ENCODE assay signal across 8 cellular contexts in genomic region chr17:7887038-7887481, GRCh38. TPM values are rescaled to one million over a fixed set of nuclear protein-coding genes. Genes with fewer than 3 reads are reported as not detected.
DNase-seq lines count a peak whose midpoint lies in the region; ATAC-seq, FAIRE-seq and TF ChIP-seq lines count a peak whose summit lies in the region.

No MANE protein-coding gene starts in this region.

- H2AFZ ChIP-seq in keratinocyte (ENCODE audit: control insufficient read depth, low read length), result peak overlapping the region; percentile 17

- no peak for FAIRE-seq in keratinocyte (lab: Jason Lieb, UNC)

- dilution Hi-C loops in keratinocyte (cut with MboI; ENCODE audit: extremely low pct_ligation_motif_present, low sequenced_read_pairs), result no loop called here

- H3K9me3 ChIP-seq in keratinocyte (ENCODE audit: control insufficient read depth, low read depth, low read length) (no peaks in the 10 kb centered on the region), thoracic aorta (no peaks in the 10 kb centered on the region)

- no peak for ATAC-seq in thoracic aorta (ENCODE audit: insufficient number of reproducible peaks, low FRiP score, low read depth)
- ATAC-seq in HG02642 (IDR thresholded peaks at IDR 0.05; ENCODE audit: poor library complexity, unreplicated experiment), result no peak

- TF ChIP-seq CTCF in VCaP (conservative IDR thresholded peaks at IDR 0.05) (no peak), keratinocyte (optimal IDR thresholded peaks at IDR 0.05 in 1 of 3, IDR thresholded peaks at IDR 0.05 in 1 of 3, conservative IDR thresholded peaks at IDR 0.05 in 1 of 3; ENCODE audit: extremely low read depth in 1 of 3, insufficient read depth in 2 of 3, low read length in 3 of 3) (no peak), thoracic aorta (IDR thresholded peaks at IDR 0.05) (no peak)

- H3K4me2 ChIP-seq in keratinocyte (ENCODE audit: control insufficient read depth, extremely low read depth, insufficient read depth, low read depth, low read length), result peak overlapping the region; percentile 88

- peak overlapping the region; percentile 97 for H3K27ac ChIP-seq in VCaP
- H3K27ac ChIP-seq in keratinocyte (ENCODE audit: control insufficient read depth, insufficient read depth, low read length), result peak overlapping the region; percentile 89
- H3K27ac ChIP-seq in thoracic aorta, result peak overlapping the region; percentile 39 to 91

- H3K27me3 ChIP-seq in keratinocyte (ENCODE audit: control insufficient read depth, extremely low read depth, insufficient read depth, low read length), result no peaks in the 10 kb centered on the region
- H3K27me3 ChIP-seq in thoracic aorta (replicated peaks; ENCODE audit: insufficient read depth), result no peaks in the 10 kb centered on the region

- no peaks in the 10 kb centered on the region for H4K20me1 ChIP-seq in keratinocyte (ENCODE audit: control insufficient read depth, extremely low read depth, insufficient read depth, low read length)

- H3K79me2 ChIP-seq in keratinocyte (ENCODE audit: control insufficient read depth, insufficient read depth, low read length), result peaks cover 18% of the 10 kb centered on the region

- H3K36me3 ChIP-seq in keratinocyte (ENCODE audit: control insufficient read depth in 2 of 2, extremely low read depth in 1 of 2, insufficient read depth in 2 of 2, low read length in 2 of 2), result peaks cover 11 to 23% of the 10 kb centered on the region in 2 experiments
- peaks cover 15% of the 10 kb centered on the region for H3K36me3 ChIP-seq in thoracic aorta

- H3K4me3 ChIP-seq in keratinocyte (ENCODE audit: control insufficient read depth in 2 of 3, extremely low read depth in 1 of 3, insufficient read depth in 2 of 3, low read depth in 1 of 3, low read length in 3 of 3) (peak overlapping the region; percentile 61 to 86 (median 76)), thoracic aorta (peak overlapping the region; percentile 94)

- H3K4me1 ChIP-seq in keratinocyte (ENCODE audit: control insufficient read depth, extremely low read depth, insufficient read depth, low read length), result peaks cover 43% of the 10 kb centered on the region
- peaks cover 28 to 57% of the 10 kb centered on the region in 2 donors for H3K4me1 ChIP-seq in thoracic aorta (ENCODE audit: control insufficient read depth in 1 of 2, low read depth in 2 of 2)

- peak overlapping the region; percentile 86 for H3K9ac ChIP-seq in keratinocyte (ENCODE audit: control insufficient read depth, extremely low read depth, insufficient read depth, low read length)

- H3K9me1 ChIP-seq in keratinocyte (ENCODE audit: control insufficient read depth, extremely low read depth, insufficient read depth, low read length), result no peaks in the 10 kb centered on the region

- peak; percentile 87 for DNase-seq in NCI-H1092 treated with DMSO at 0.1 percent for 48 hours (lab: John Stamatoyannopoulos, UW)
- DNase-seq in NCI-H1092 (lab: John Stamatoyannopoulos, UW), result no peak
- DNase-seq in keratinocyte (ENCODE audit: low read depth, low spot score), result peak; percentile 93
- DNase-seq in thoracic aorta (ENCODE audit: low spot score), result no peak
- DNase-seq in activated effector memory CD4-positive, alpha-beta T cell treated with anti-CD3 and anti-CD28 coated beads, Interleukin-2, amount 50 U/mL, for 16 hours, result no peak
- no peak for DNase-seq in stimulated activated CD8-positive, alpha-beta memory T cell treated with anti-CD3 and anti-CD28 coated beads, Interleukin-4, amount 100 ng/mL, for 48 hours

RNA-seq across cellular contexts. Expression of gene CHD3, which starts 1.5 kb away (rescaled TPM):
- 27.8 to 30.1 TPM (median 28.1 TPM) in 3 replicates for polyA plus RNA-seq in keratinocyte
- polyA plus RNA-seq in keratinocyte (2011; ENCODE audit: low read depth), result 19.1 TPM
- polyA plus RNA-seq in keratinocyte (2011; cell fraction: cytosol; rRNA removed), result 21.7 and 36.9 TPM in 2 replicates
- 110 and 113 TPM in 2 replicates for polyA plus RNA-seq in keratinocyte (2011; cell fraction: nucleus; rRNA removed)
- 21.0 and 81.2 TPM in 2 replicates for polyA plus RNA-seq in keratinocyte (2012; ENCODE audit: low replicate concordance)
- polyA minus RNA-seq in keratinocyte, result 51.0 to 122 TPM (median 65.2 TPM) in 3 replicates
- 83.5 TPM for polyA minus RNA-seq in keratinocyte (2011; cell fraction: cytosol; rRNA and poly(A)+ RNA removed)
- polyA minus RNA-seq in keratinocyte (2011; cell fraction: nucleus; rRNA and poly(A)+ RNA removed), result 50.3 and 60.0 TPM in 2 replicates
- 100 to 1,000 TPM in 1 of 2 donors, 10 to 100 TPM in 1; 80.6 to 171 TPM for total RNA-seq in thoracic aorta

RNA-seq across cellular contexts. Expression of gene RNF227, which starts 29.0 kb away (rescaled TPM):
- 3.4 to 5.7 TPM (median 3.6 TPM) in 3 replicates for polyA plus RNA-seq in keratinocyte
- polyA plus RNA-seq in keratinocyte (2011; ENCODE audit: low read depth), result 4.3 TPM
- 3.4 TPM in 2 replicates for polyA plus RNA-seq in keratinocyte (2011; cell fraction: cytosol; rRNA removed)
- polyA plus RNA-seq in keratinocyte (2011; cell fraction: nucleus; rRNA removed), result 6.7 and 7.2 TPM in 2 replicates
- 1.6 and 15.6 TPM in 2 replicates for polyA plus RNA-seq in keratinocyte (2012; ENCODE audit: low replicate concordance)
- polyA minus RNA-seq in keratinocyte, result 1.3 to 2.1 TPM in 2 of 3 replicates, not detected in the other
- polyA minus RNA-seq in keratinocyte (2011; cell fraction: cytosol; rRNA and poly(A)+ RNA removed), result 2.5 TPM
- 1.5 and 2.9 TPM in 2 replicates for polyA minus RNA-seq in keratinocyte (2011; cell fraction: nucleus; rRNA and poly(A)+ RNA removed)
- total RNA-seq in thoracic aorta, result 1 to 10 TPM; 3.3 to 5.4 TPM

RNA-seq across cellular contexts. Expression of gene CYB5D1, which starts 29.3 kb away (rescaled TPM):
- 9.0 to 14.8 TPM (median 12.4 TPM) in 3 replicates for polyA plus RNA-seq in keratinocyte
- 3.5 TPM for polyA plus RNA-seq in keratinocyte (2011; ENCODE audit: low read depth)
- polyA plus RNA-seq in keratinocyte (2011; cell fraction: cytosol; rRNA removed), result 7.8 and 10.9 TPM in 2 replicates
- 15.4 and 19.2 TPM in 2 replicates for polyA plus RNA-seq in keratinocyte (2011; cell fraction: nucleus; rRNA removed)
- polyA plus RNA-seq in keratinocyte (2012; ENCODE audit: low replicate concordance), result 6.5 and 9.8 TPM in 2 replicates
- 6.2 to 12.7 TPM (median 6.7 TPM) in 3 replicates for polyA minus RNA-seq in keratinocyte
- polyA minus RNA-seq in keratinocyte (2011; cell fraction: cytosol; rRNA and poly(A)+ RNA removed), result 9.8 TPM
- polyA minus RNA-seq in keratinocyte (2011; cell fraction: nucleus; rRNA and poly(A)+ RNA removed), result 5.5 and 9.0 TPM in 2 replicates
- 1 to 10 TPM; 3.8 to 8.9 TPM for total RNA-seq in thoracic aorta

RNA-seq across cellular contexts. Expression of gene NAA38, which starts 29.7 kb away (rescaled TPM):
- 41.0 to 130 TPM (median 70.9 TPM) in 3 replicates for polyA plus RNA-seq in keratinocyte
- 31.0 TPM for polyA plus RNA-seq in keratinocyte (2011; ENCODE audit: low read depth)
- 30.0 and 56.4 TPM in 2 replicates for polyA plus RNA-seq in keratinocyte (2011; cell fraction: cytosol; rRNA removed)
- polyA plus RNA-seq in keratinocyte (2011; cell fraction: nucleus; rRNA removed), result 21.9 and 22.5 TPM in 2 replicates
- polyA plus RNA-seq in keratinocyte (2012; ENCODE audit: low replicate concordance), result 51.7 and 115 TPM in 2 replicates
- polyA minus RNA-seq in keratinocyte, result 11.5 to 53.1 TPM (median 28.6 TPM) in 3 replicates
- 221 TPM for polyA minus RNA-seq in keratinocyte (2011; cell fraction: cytosol; rRNA and poly(A)+ RNA removed)
- 8.3 and 23.7 TPM in 2 replicates for polyA minus RNA-seq in keratinocyte (2011; cell fraction: nucleus; rRNA and poly(A)+ RNA removed)
- total RNA-seq in thoracic aorta, result 10 to 100 TPM; 49.5 to 62.7 TPM

RNA-seq across cellular contexts. Expression of gene TMEM88, which starts 32.2 kb away (rescaled TPM):
- 0.14 to 0.45 TPM (median 0.24 TPM) in 3 replicates for polyA plus RNA-seq in keratinocyte
- polyA plus RNA-seq in keratinocyte (2011; ENCODE audit: low read depth), result not detected
- polyA plus RNA-seq in keratinocyte (2011; cell fraction: cytosol; rRNA removed), result 0.09 and 0.16 TPM in 2 replicates
- 2.1 and 3.6 TPM in 2 replicates for polyA plus RNA-seq in keratinocyte (2011; cell fraction: nucleus; rRNA removed)
- polyA plus RNA-seq in keratinocyte (2012; ENCODE audit: low replicate concordance), result 0.36 and 1.5 TPM in 2 replicates
- polyA minus RNA-seq in keratinocyte, result not detected in 3 replicates
- not detected for polyA minus RNA-seq in keratinocyte (2011; cell fraction: cytosol; rRNA and poly(A)+ RNA removed)
- polyA minus RNA-seq in keratinocyte (2011; cell fraction: nucleus; rRNA and poly(A)+ RNA removed), result 2.6 TPM in 1 of 2 replicates, not detected in the other
- 10 to 100 TPM in 1 of 2 donors, 1 to 10 TPM in 1; 4.1 to 21.9 TPM for total RNA-seq in thoracic aorta

Comparison
In these comparisons a context has a peak if more than half of its experiments do, and no peak if none do; other contexts are left out.
1. DNase-seq: peak in NCI-H1092 treated with DMSO at 0.1 percent for 48 hours (single experiment) and keratinocyte (single experiment); none in NCI-H1092 (single experiment), thoracic aorta (single experiment), activated effector memory CD4-positive, alpha-beta T cell treated with anti-CD3 and anti-CD28 coated beads, Interleukin-2, amount 50 U/mL, for 16 hours (single experiment) and stimulated activated CD8-positive, alpha-beta memory T cell treated with anti-CD3 and anti-CD28 coated beads, Interleukin-4, amount 100 ng/mL, for 48 hours (single experiment).
2. Peak in every context shown above with its lines, with median percentiles within 50 percentile points of each other: H3K27ac ChIP-seq.